In the genomic region with DNA sequence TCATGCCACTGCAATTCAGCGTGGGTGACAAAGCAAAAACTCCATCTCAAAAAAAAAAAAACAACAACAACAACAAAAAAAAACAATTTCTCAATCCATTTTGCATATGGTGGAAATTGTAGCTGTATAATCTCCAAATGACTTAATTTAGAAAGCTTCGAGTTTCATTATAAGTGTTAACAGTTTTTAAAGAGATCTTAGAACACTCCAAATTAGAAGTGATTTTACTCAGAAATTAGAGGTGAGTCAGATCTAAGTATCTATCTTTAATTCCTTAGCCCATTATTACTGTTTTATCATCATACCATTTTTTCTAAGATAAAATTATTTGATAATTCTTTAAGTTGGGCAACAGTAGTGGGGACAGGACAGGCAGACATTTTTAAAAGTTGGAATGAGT, we compare ENCODE assay signal across 33 cellular contexts.
DNase-seq lines count a peak whose midpoint lies in the region; ATAC-seq and TF ChIP-seq lines count a peak whose summit lies in the region.
"Had no signal": no experiment of that assay in that cellular context is flagged by ENCODE, and none has a peak within 500 bp of the region (broad histone marks: within the 10 kb centered on the region; RNA-seq: fewer than 3 reads in every experiment).

No MANE protein-coding gene starts in this region.

- no peak overlapping the region for H3K27ac ChIP-seq in caudate nucleus (ENCODE audit: low read depth, low read length)
- H3K27ac ChIP-seq: ascending aorta, C4-2B, coronary artery, PC-9, transverse colon had no signal

- H3K27ac Mint-ChIP-seq in progenitor cell of endocrine pancreas: peak overlapping the region; percentile 17
- H3K27ac Mint-ChIP-seq: activated CD4-positive, alpha-beta memory T cell treated with anti-CD3 and anti-CD28 coated beads, Interleukin-2, amount 10 ng/mL, durations not matched to agents 7 days and 5 days; activated naive CD8-positive, alpha-beta T cell treated with anti-CD3 and anti-CD28 coated beads, Interleukin-2, amount 10 ng/mL, durations not matched to agents 7 days and 5 days; H9; IgD-negative memory B cell; T-helper 17 cell had no signal

- no peak overlapping the region for H3K4me3 ChIP-seq in GM12865 (ENCODE audit: low read depth, low read length)
- H3K4me3 ChIP-seq: ascending aorta, coronary artery, lung, PC-9, transverse colon had no signal

- no peak overlapping the region for H3K4me3 Mint-ChIP-seq in progenitor cell of endocrine pancreas (ENCODE audit: low read depth)
- H3K4me3 Mint-ChIP-seq: activated CD4-positive, alpha-beta memory T cell treated with anti-CD3 and anti-CD28 coated beads, Interleukin-2, amount 10 ng/mL, durations not matched to agents 7 days and 5 days; activated naive CD8-positive, alpha-beta T cell treated with anti-CD3 and anti-CD28 coated beads, Interleukin-2, amount 10 ng/mL, durations not matched to agents 7 days and 5 days; H9; IgD-negative memory B cell; naive thymus-derived CD8-positive, alpha-beta T cell; T-helper 17 cell had no signal

- TF ChIP-seq CTCF in GM12865 (IDR thresholded peaks at IDR 0.05; ENCODE audit: insufficient read depth, low read depth, low read length, missing control alignments): no peak
- TF ChIP-seq CTCF in progenitor cell of endocrine pancreas (IDR thresholded peaks at IDR 0.05; ENCODE audit: unreplicated experiment): no peak

- ATAC-seq in GM18520 (IDR thresholded peaks at IDR 0.05; ENCODE audit: unreplicated experiment) (peak; percentile 46), HG02870 (IDR thresholded peaks at IDR 0.05; ENCODE audit: unreplicated experiment) (peak; percentile 57), left lobe of liver (no peak), GM21360 (IDR thresholded peaks at IDR 0.05; ENCODE audit: unreplicated experiment) (no peak)
- ATAC-seq: naive thymus-derived CD8-positive, alpha-beta T cell; Right ventricle myocardium inferior; T-helper 17 cell had no signal

- peaks cover 27% of the 10 kb centered on the region for H3K9me3 Mint-ChIP-seq in progenitor cell of endocrine pancreas (ENCODE audit: low read depth)

- H3K4me1 Mint-ChIP-seq in progenitor cell of endocrine pancreas (ENCODE audit: low read depth): peaks cover 8% of the 10 kb centered on the region

- DNase-seq in GM12865 (ENCODE audit: low read depth): peak; percentile 28
- DNase-seq in progenitor cell of endocrine pancreas (ENCODE audit: low spot score, unreplicated experiment): no peak
- DNase-seq in left lobe of liver (ENCODE audit: low spot score): no peak
- no peak for DNase-seq in caudate nucleus (lab: John Stamatoyannopoulos, UW)
- DNase-seq: activated CD4-positive, alpha-beta memory T cell treated with anti-CD3 and anti-CD28 coated beads, Interleukin-2, amount 10 ng/mL, durations not matched to agents 7 days and 5 days; activated CD8-positive, alpha-beta memory T cell treated with anti-CD3 and anti-CD28 coated beads, Interleukin-2, amount 50 U/mL, for 4 hours; activated effector memory CD4-positive, alpha-beta T cell treated with anti-CD3 and anti-CD28 coated beads, Interleukin-2, amount 50 U/mL, for 16 hours; activated naive CD8-positive, alpha-beta T cell treated with anti-CD3 and anti-CD28 coated beads, Interleukin-2, amount 10 ng/mL, durations not matched to agents 7 days and 5 days; Caco-2; DMS79; effector CD8-positive, alpha-beta T cell; GF-D8; H9; hypothalamus; MV-4-11; naive thymus-derived CD8-positive, alpha-beta T cell; NCI-H1436; NCI-H2081 treated with DMSO at 0.1 percent for 48 hours; NCI-H226; nucleus accumbens; PC-9; stimulated activated CD4-positive, alpha-beta T cell treated with anti-CD3 and anti-CD28 coated beads, Interleukin-4, amount 100 ng/mL, for 1 hour; T-helper 17 cell; transverse colon had no signal

- H3K36me3 Mint-ChIP-seq in progenitor cell of endocrine pancreas (ENCODE audit: insufficient read depth): peaks cover 53% of the 10 kb centered on the region

- H3K27me3 Mint-ChIP-seq in progenitor cell of endocrine pancreas: no peaks in the 10 kb centered on the region
- H3K27me3 Mint-ChIP-seq: activated CD4-positive, alpha-beta memory T cell treated with anti-CD3 and anti-CD28 coated beads, Interleukin-2, amount 10 ng/mL, durations not matched to agents 7 days and 5 days; activated naive CD8-positive, alpha-beta T cell treated with anti-CD3 and anti-CD28 coated beads, Interleukin-2, amount 10 ng/mL, durations not matched to agents 7 days and 5 days; IgD-negative memory B cell; naive thymus-derived CD8-positive, alpha-beta T cell; T-helper 17 cell had no signal

Comparison
In these comparisons a context has a peak if more than half of its experiments do, and no peak if none do; other contexts are left out.
1. ATAC-seq: peak in GM18520 (single experiment) and HG02870 (single experiment); none in left lobe of liver (single experiment) and GM21360 (single experiment).